10 cellular contexts compared by ENCODE assay signal in the genomic region with DNA sequence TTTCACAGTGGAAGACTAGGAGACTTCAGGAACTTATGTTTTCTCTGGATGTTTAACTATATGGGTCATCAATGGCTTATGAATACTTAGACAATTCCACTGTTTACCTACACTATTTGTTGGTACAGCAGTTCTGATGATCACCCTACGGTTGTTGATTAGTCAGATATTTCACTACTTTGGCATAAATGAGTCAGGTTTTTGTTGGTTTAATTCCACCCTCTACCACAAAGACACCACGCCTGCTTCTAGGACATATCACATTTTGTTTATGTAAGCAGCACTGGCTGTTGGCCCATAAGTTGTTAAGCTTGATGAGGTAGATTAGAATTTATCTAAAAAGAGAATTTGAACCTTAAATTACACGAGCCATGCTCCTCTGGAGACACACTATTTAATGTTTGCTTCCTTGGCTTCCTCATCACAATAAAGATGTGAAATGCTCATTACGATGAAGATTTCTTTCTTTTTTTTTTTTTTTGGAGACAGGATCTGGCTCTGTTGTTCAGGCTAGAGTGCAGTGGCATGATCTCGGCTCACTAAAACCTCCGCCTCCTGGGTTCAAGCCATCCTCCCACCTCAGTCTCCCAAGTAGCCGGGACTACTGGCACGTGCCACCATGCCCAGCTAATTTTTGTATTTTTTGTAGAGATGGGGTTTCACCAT. TPM values are rescaled to one million over a fixed set of nuclear protein-coding genes. Genes with fewer than 3 reads are reported as not detected.
DNase-seq lines count a peak whose midpoint lies in the region; ATAC-seq and TF ChIP-seq lines count a peak whose summit lies in the region.
"Had no signal": no experiment of that assay in that cellular context is flagged by ENCODE, and none has a peak within 500 bp of the region (broad histone marks: within the 10 kb centered on the region; RNA-seq: fewer than 3 reads in every experiment).

No MANE protein-coding gene starts in this region.

- H3K4me2 ChIP-seq in GM23248 (ENCODE audit: unreplicated experiment) = no peak overlapping the region

- no peak overlapping the region for H3K9ac ChIP-seq in GM23248

- H3K4me3 ChIP-seq in GM23248 = no peak overlapping the region
- H3K4me3 ChIP-seq in SJSA1 = no peak overlapping the region
- no peak overlapping the region for H3K4me3 ChIP-seq in epithelial cell of esophagus (ENCODE audit: low read length)
- no peak overlapping the region for H3K4me3 ChIP-seq in upper lobe of right lung

- TF ChIP-seq CTCF in epithelial cell of esophagus (IDR thresholded peaks at IDR 0.05; ENCODE audit: insufficient read depth, low read depth, low read length, missing control alignments) (no peak), upper lobe of right lung (IDR thresholded peaks at IDR 0.05) (no peak)

- in situ Hi-C loops in GM23248 (cut with MboI) = loop anchor here (25.0 kb wide), 1 partner anchor 430 kb away; no protein-coding TSS in a partner anchor

- peaks cover 46% of the 10 kb centered on the region for H3K79me2 ChIP-seq in GM23248 (ENCODE audit: insufficient read depth)

- H3K27ac ChIP-seq in GM23248 (no peak overlapping the region), SJSA1 (no peak overlapping the region), upper lobe of right lung (no peak overlapping the region)
- H3K27ac ChIP-seq: C4-2B had no signal

- peaks cover 15% of the 10 kb centered on the region for H3K36me3 ChIP-seq in GM23248 (ENCODE audit: low read depth)
- peaks cover 30% of the 10 kb centered on the region for H3K36me3 ChIP-seq in SJSA1
- H3K36me3 ChIP-seq in upper lobe of right lung = peaks cover 25% of the 10 kb centered on the region

- DNase-seq in A172 (ENCODE audit: low spot score) = peak; percentile 71
- DNase-seq in GM23248 = peak; percentile 62
- DNase-seq in SJSA1 (ENCODE audit: low read depth in 1 of 2, low spot score in 2 of 2) = peak; percentile 50 to 51
- DNase-seq in epithelial cell of esophagus (ENCODE audit: low read depth) = peak; percentile 95
- no peak for DNase-seq in hippocampal formation (lab: John Stamatoyannopoulos, UW)
- no peak for DNase-seq in upper lobe of right lung
- DNase-seq: NCI-H1436 treated with DMSO at 0.1 percent for 48 hours had no signal

- H3K9me3 ChIP-seq in GM23248 (ENCODE audit: low read depth) (no peaks in the 10 kb centered on the region), SJSA1 (replicated peaks) (no peaks in the 10 kb centered on the region), upper lobe of right lung (no peaks in the 10 kb centered on the region)

- intact Hi-C loops in upper lobe of right lung (cut with DNase I) = no loop called here

- no peaks in the 10 kb centered on the region for H3K27me3 ChIP-seq in GM23248 (replicated peaks; ENCODE audit: insufficient read depth)
- H3K27me3 ChIP-seq in SJSA1 (replicated peaks) = no peaks in the 10 kb centered on the region
- no peaks in the 10 kb centered on the region for H3K27me3 ChIP-seq in upper lobe of right lung

- 81% methylated on average over 8 of the region's 8 CpGs for WGBS in GM23248 (ENCODE audit: low coverage in 1 of 2, low lambda C conversion rate in 2 of 2, missing lambda C conversion rate in 2 of 2), 2 experiments

- no peaks in the 10 kb centered on the region for H3K9me2 ChIP-seq in GM23248 (ENCODE audit: insufficient read depth)

- peaks cover 6% of the 10 kb centered on the region for H3K4me1 ChIP-seq in GM23248 (ENCODE audit: insufficient read depth)
- peaks cover 23% of the 10 kb centered on the region for H3K4me1 ChIP-seq in SJSA1 (replicated peaks)
- H3K4me1 ChIP-seq in upper lobe of right lung = peaks cover 55% of the 10 kb centered on the region

- H2AFZ ChIP-seq in GM23248 = no peak overlapping the region

- ATAC-seq in HG03175 (IDR thresholded peaks at IDR 0.05; ENCODE audit: unreplicated experiment) (no peak), upper lobe of right lung (no peak), HG03097 (IDR thresholded peaks at IDR 0.05; ENCODE audit: low FRiP score, unreplicated experiment) (no peak)

- H3F3A ChIP-seq in GM23248 (ENCODE audit: insufficient read depth) = no peaks in the 10 kb centered on the region; the same call in 1 of the 2 replicates

- no peaks in the 10 kb centered on the region for H4K20me1 ChIP-seq in GM23248 (ENCODE audit: insufficient read depth)

RNA-seq across cellular contexts. Expression of gene GDE1, which starts 4.3 kb away (rescaled TPM):
- total RNA-seq in A172 (2014; rRNA removed; shearing (Covaris generic)) = 60.7 and 77.4 TPM in 2 replicates
- 77.1 and 85.0 TPM in 2 replicates for total RNA-seq in GM23248 (2014; rRNA removed; shearing (Covaris generic))
- polyA plus RNA-seq in GM23248 (2016; fragmentation: Nextera tagmentation; extraction: Ambion mirVana) = 55.1 and 58.2 TPM in 2 replicates
- 39.6 and 48.2 TPM in 2 replicates for total RNA-seq in SJSA1 (2014; rRNA removed; shearing (Covaris generic))
- 75.3 TPM for total RNA-seq in upper lobe of right lung

RNA-seq across cellular contexts. Expression of gene CCP110, which starts 6.2 kb away (rescaled TPM):
- 19.5 and 19.9 TPM in 2 replicates for total RNA-seq in A172 (2014; rRNA removed; shearing (Covaris generic))
- 6.8 and 8.5 TPM in 2 replicates for total RNA-seq in GM23248 (2014; rRNA removed; shearing (Covaris generic))
- 7.4 and 9.0 TPM in 2 replicates for polyA plus RNA-seq in GM23248 (2016; fragmentation: Nextera tagmentation; extraction: Ambion mirVana)
- total RNA-seq in SJSA1 (2014; rRNA removed; shearing (Covaris generic)) = 20.0 and 28.3 TPM in 2 replicates
- 16.6 TPM for total RNA-seq in upper lobe of right lung

RNA-seq across cellular contexts. Expression of gene VPS35L, which starts 37.9 kb away (rescaled TPM):
- 27.8 and 29.7 TPM in 2 replicates for total RNA-seq in A172 (2014; rRNA removed; shearing (Covaris generic))
- 19.9 and 28.6 TPM in 2 replicates for total RNA-seq in GM23248 (2014; rRNA removed; shearing (Covaris generic))
- polyA plus RNA-seq in GM23248 (2016; fragmentation: Nextera tagmentation; extraction: Ambion mirVana) = 58.2 and 58.8 TPM in 2 replicates
- 20.9 and 23.7 TPM in 2 replicates for total RNA-seq in SJSA1 (2014; rRNA removed; shearing (Covaris generic))
- total RNA-seq in upper lobe of right lung = 51.9 TPM

Comparison
In these comparisons a context has a peak if more than half of its experiments do, and no peak if none do; other contexts are left out.
1. DNase-seq: peak in A172 (single experiment), GM23248 (single experiment), SJSA1 (2 of 2) and epithelial cell of esophagus (single experiment); none in hippocampal formation (0 of 2) and upper lobe of right lung (single experiment).